In the genomic region with DNA sequence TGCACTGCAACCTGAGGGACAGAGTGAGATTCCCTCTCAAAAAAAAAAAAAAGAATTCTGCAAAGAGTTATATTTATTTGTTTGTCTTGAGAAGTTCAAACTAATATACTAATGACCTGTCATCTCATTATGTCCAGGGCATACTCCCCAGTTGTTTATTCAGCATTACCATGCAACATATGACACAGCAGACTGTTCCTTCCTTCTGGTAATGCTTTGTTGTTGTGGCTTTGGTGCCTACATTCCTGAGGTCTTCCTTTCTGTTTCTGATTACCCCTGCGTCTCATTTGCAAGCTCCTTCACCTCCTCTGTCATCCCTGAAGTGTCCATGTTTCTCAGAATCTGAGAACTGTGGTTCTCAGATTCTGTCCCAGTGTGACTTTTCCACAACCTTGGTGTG, we compare ENCODE assay signal across 18 cellular contexts. TPM values are rescaled to one million over a fixed set of nuclear protein-coding genes. Genes with fewer than 3 reads are reported as not detected.
DNase-seq lines count a peak whose midpoint lies in the region; ATAC-seq and TF ChIP-seq lines count a peak whose summit lies in the region.
"Had no signal": no experiment of that assay in that cellular context is flagged by ENCODE, and none has a peak within 500 bp of the region (broad histone marks: within the 10 kb centered on the region; RNA-seq: fewer than 3 reads in every experiment).

No MANE protein-coding gene starts in this region.

- no peak overlapping the region for H3K4me3 Mint-ChIP-seq in nephron progenitor cell
- H3K4me3 Mint-ChIP-seq in type B pancreatic cell, result no peak overlapping the region
- H3K4me3 Mint-ChIP-seq: memory B cell; stimulated activated effector memory CD8-positive, alpha-beta T cell treated with anti-CD3 and anti-CD28 coated beads, Interleukin-12 subunit alpha, Interleukin-12 subunit beta, amount 100 ng/mL, for 72 hours had no signal

- H3K4me3 ChIP-seq in epithelial cell of esophagus (ENCODE audit: low read length), result no peak overlapping the region
- H3K4me3 ChIP-seq: ascending aorta, gastrocnemius medialis, PC-9 had no signal

- peaks cover 40% of the 10 kb centered on the region for H3K36me3 Mint-ChIP-seq in nephron progenitor cell (ENCODE audit: low read depth)
- H3K36me3 Mint-ChIP-seq in type B pancreatic cell, result peaks cover 60% of the 10 kb centered on the region

- H3K4me1 Mint-ChIP-seq in nephron progenitor cell (peaks cover 23% of the 10 kb centered on the region), type B pancreatic cell (ENCODE audit: unreplicated experiment) (no peaks in the 10 kb centered on the region)
- H3K4me1 Mint-ChIP-seq: stimulated activated effector memory CD8-positive, alpha-beta T cell treated with anti-CD3 and anti-CD28 coated beads, Interleukin-12 subunit alpha, Interleukin-12 subunit beta, amount 100 ng/mL, for 72 hours had no signal

- H3K27me3 Mint-ChIP-seq in nephron progenitor cell (ENCODE audit: low read depth, poor library complexity) (no peaks in the 10 kb centered on the region), type B pancreatic cell (no peaks in the 10 kb centered on the region)
- H3K27me3 Mint-ChIP-seq: memory B cell had no signal

- ATAC-seq in HG03135 (IDR thresholded peaks at IDR 0.05; ENCODE audit: unreplicated experiment), result no peak
- ATAC-seq: gastrocnemius medialis; stimulated activated effector memory CD8-positive, alpha-beta T cell treated with anti-CD3 and anti-CD28 coated beads, Interleukin-12 subunit alpha, Interleukin-12 subunit beta, amount 100 ng/mL, for 72 hours had no signal

- H3K27ac Mint-ChIP-seq in nephron progenitor cell (peak overlapping the region; percentile 68), type B pancreatic cell (no peak overlapping the region)
- H3K27ac Mint-ChIP-seq: memory B cell; stimulated activated effector memory CD8-positive, alpha-beta T cell treated with anti-CD3 and anti-CD28 coated beads, Interleukin-12 subunit alpha, Interleukin-12 subunit beta, amount 100 ng/mL, for 72 hours had no signal

- DNase-seq in EH (ENCODE audit: low read depth) (peak; percentile 88), RPMI7951 (ENCODE audit: low read depth) (peak; percentile 15), epithelial cell of esophagus (ENCODE audit: low read depth) (peak; percentile 42), nephron progenitor cell (no peak), type B pancreatic cell (ENCODE audit: extremely low spot score, unreplicated experiment) (no peak), DMS79 treated with DMSO at 0.1 percent for 48 hours (lab: John Stamatoyannopoulos, UW) (no peak)
- DNase-seq in activated CD8-positive, alpha-beta memory T cell treated with anti-CD3 and anti-CD28 coated beads for 24 hours, result no peak
- DNase-seq: activated effector memory CD4-positive, alpha-beta T cell treated with Interleukin-2 at 50 U/mL for 16 hours; C1 segment of cervical spinal cord; gastrocnemius medialis; NCI-H2029 treated with DMSO at 0.1 percent for 48 hours; NCI-H526 treated with DMSO at 0.1 percent for 48 hours; PC-9; trophoblast cell had no signal

- H3K9me3 Mint-ChIP-seq in nephron progenitor cell (no peaks in the 10 kb centered on the region), type B pancreatic cell (no peaks in the 10 kb centered on the region)
- H3K9me3 Mint-ChIP-seq: memory B cell; stimulated activated effector memory CD8-positive, alpha-beta T cell treated with anti-CD3 and anti-CD28 coated beads, Interleukin-12 subunit alpha, Interleukin-12 subunit beta, amount 100 ng/mL, for 72 hours had no signal

- TF ChIP-seq CTCF in epithelial cell of esophagus (IDR thresholded peaks at IDR 0.05; ENCODE audit: insufficient read depth, low read depth, low read length, missing control alignments) (no peak), nephron progenitor cell (IDR thresholded peaks at IDR 0.05) (no peak), type B pancreatic cell (conservative IDR thresholded peaks at IDR 0.05) (no peak)

RNA-seq across cellular contexts. Expression of gene DERA, which starts 55.3 kb away (rescaled TPM):
- total RNA-seq in RPMI7951 (2014; rRNA removed; shearing (Covaris generic)), result 58.0 and 65.6 TPM in 2 replicates
- total RNA-seq in type B pancreatic cell (ENCODE audit: low replicate concordance), result 33.9 and 71.9 TPM in 2 replicates

Comparison
In these comparisons a context has a peak if more than half of its experiments do, and no peak if none do; other contexts are left out.
1. DNase-seq: peak in EH (single experiment), RPMI7951 (single experiment) and epithelial cell of esophagus (single experiment); none in nephron progenitor cell (single experiment), type B pancreatic cell (single experiment), DMS79 treated with DMSO at 0.1 percent for 48 hours (single experiment) and activated CD8-positive, alpha-beta memory T cell treated with anti-CD3 and anti-CD28 coated beads for 24 hours (single experiment).